Comparison of ENCODE assay signal across 7 cellular contexts in genomic region chr10:101066890-101067355, GRCh38. TPM values are rescaled to one million over a fixed set of nuclear protein-coding genes. Genes with fewer than 3 reads are reported as not detected.
DNase-seq lines count a peak whose midpoint lies in the region; ATAC-seq and TF ChIP-seq lines count a peak whose summit lies in the region.

No MANE protein-coding gene starts in this region.

- in situ Hi-C loops in gastrocnemius medialis (cut with MboI; ENCODE audit: low sequenced_read_pairs in 4 of 4) = no loop called here

- no peaks in the 10 kb centered on the region for H3K9me3 ChIP-seq in HEK293 (ENCODE audit: control insufficient read depth, insufficient read depth, low read depth, low read length)
- H3K9me3 ChIP-seq in gastrocnemius medialis = no peaks in the 10 kb centered on the region

- peak; percentile 48 for DNase-seq in Right ventricle myocardium superior
- DNase-seq in gastrocnemius medialis = no peak
- no peak for DNase-seq in OCI-M1 (lab: John Stamatoyannopoulos, UW)

- ATAC-seq in SK-N-SH treated with all-trans-retinoic acid at 6 μM for 48 hours (peak; percentile 49), Right ventricle myocardium superior (ENCODE audit: poor library complexity) (peak; percentile 5), gastrocnemius medialis (no peak), GM18505 (IDR thresholded peaks at IDR 0.05; ENCODE audit: unreplicated experiment) (no peak), GM18511 (IDR thresholded peaks at IDR 0.05; ENCODE audit: unreplicated experiment) (no peak)

- intact Hi-C loops in Right ventricle myocardium superior (cut with DNase I) = no loop called here
- intact Hi-C loops in gastrocnemius medialis (cut with DNase I; ENCODE audit: low total_unique reads) = loop anchor here (1.0 to 5.0 kb wide), 2 partner anchors 26 to 35 kb away; partner anchors contain the start of genes PDZD7 and SFXN3

- H3K27ac ChIP-seq in HEK293 (ENCODE audit: extremely low read depth, low read depth, low read length) (peak overlapping the region; percentile 78), gastrocnemius medialis (peak overlapping the region; percentile 50 to 77 (median 68))

- H3K36me3 ChIP-seq in HEK293 (ENCODE audit: control insufficient read depth in 2 of 2, insufficient read depth in 1 of 2, low read length in 2 of 2) (no peaks in the 10 kb centered on the region), gastrocnemius medialis (no peaks in the 10 kb centered on the region)

- POLR2A ChIA-PET in HEK293 (lab: Yijun Ruan, JAX) = interaction anchor here (1.3 to 2.1 kb wide), 5 partner anchors 9 to 75 kb away, joined by 4 to 25 read pairs (median 6); no protein-coding TSS in a partner anchor

- peaks cover 18% of the 10 kb centered on the region for H3K4me1 ChIP-seq in HEK293 (ENCODE audit: control insufficient read depth, insufficient read depth, low read length)
- peaks cover 43 to 45% of the 10 kb centered on the region in 2 donors for H3K4me1 ChIP-seq in gastrocnemius medialis

- H3K4me3 ChIP-seq in HEK293 (ENCODE audit: low read depth, low read length) (peak overlapping the region; percentile 49), gastrocnemius medialis (peak overlapping the region; percentile 44 to 67 (median 57))

- CTCF ChIA-PET in HEK293 (lab: Yijun Ruan, JAX) = interaction anchor here (0.6 to 6.2 kb wide), 17 partner anchors 8 to 75 kb away, joined by 3 to 61 read pairs (median 5); no protein-coding TSS in a partner anchor

- TF ChIP-seq CTCF in HEK293 (tag by site-specific recombination; IDR thresholded peaks at IDR 0.05) (no peak), gastrocnemius medialis (IDR thresholded peaks at IDR 0.05 in 4 of 5, conservative IDR thresholded peaks at IDR 0.05 in 1 of 5) (no peak)

- TF ChIP-seq POLR2A in gastrocnemius medialis (IDR thresholded peaks at IDR 0.05) (no peak), GM18505 (IDR thresholded peaks at IDR 0.05; ENCODE audit: borderline replicate concordance, extremely low read depth, insufficient read depth, insufficient read length) (no peak)

- peaks cover 14 to 23% (median 18%) of the 10 kb centered on the region in 3 donors for H3K27me3 ChIP-seq in gastrocnemius medialis

TF ChIP-seq in HEK293, 187 proteins besides CTCF, POLR2A, EP300 and RAD21:
- TF ChIP-seq PRDM1 (tag by site-specific recombination; IDR thresholded peaks at IDR 0.05) (no peak), ZNF76 (tag by site-specific recombination; IDR thresholded peaks at IDR 0.05; ENCODE audit: borderline replicate concordance, low read depth) (0 out of 2 replicates have a peak, but pooled peaks have one; percentile 3), ZNF398 (tag by site-specific recombination; IDR thresholded peaks at IDR 0.05) (peak; percentile 32; the same call in 1 of the 2 replicates), ZNF488 (tag by site-specific recombination; IDR thresholded peaks at IDR 0.05) (no peak), ZNF239 (tag by site-specific recombination; IDR thresholded peaks at IDR 0.05) (0 out of 2 replicates have a peak, but pooled peaks have one; percentile 3)

TF ChIP-seq in SK-N-SH treated with all-trans-retinoic acid at 6 μM for 48 hours, 23 proteins besides CTCF, POLR2A, EP300 and RAD21:
- TF ChIP-seq CSDC2 (CRISPR knock-in tag; IDR thresholded peaks at IDR 0.05) (no peak), OSR1 (CRISPR knock-in tag; IDR thresholded peaks at IDR 0.05) (no peak), GLIS3 (CRISPR knock-in tag; IDR thresholded peaks at IDR 0.05) (no peak), TOX (CRISPR knock-in tag; IDR thresholded peaks at IDR 0.05; ENCODE audit: borderline replicate concordance) (no peak), ESRRG (CRISPR knock-in tag; IDR thresholded peaks at IDR 0.05) (no peak), ARNTL (CRISPR knock-in tag; IDR thresholded peaks at IDR 0.05; ENCODE audit: borderline replicate concordance, low read depth) (no peak), CREB5 (CRISPR knock-in tag; IDR thresholded peaks at IDR 0.05; ENCODE audit: low read depth) (no peak), BACH2 (CRISPR knock-in tag; IDR thresholded peaks at IDR 0.05; ENCODE audit: borderline replicate concordance) (no peak), PPARA (CRISPR knock-in tag; IDR thresholded peaks at IDR 0.05; ENCODE audit: borderline replicate concordance) (no peak), ZC3H10 (CRISPR knock-in tag; IDR thresholded peaks at IDR 0.05) (no peak), ZFP3 (CRISPR knock-in tag; IDR thresholded peaks at IDR 0.05) (no peak), POU6F1 (CRISPR knock-in tag; IDR thresholded peaks at IDR 0.05; ENCODE audit: borderline replicate concordance, low read depth) (no peak), RARB (CRISPR knock-in tag; IDR thresholded peaks at IDR 0.05) (no peak)

RNA-seq across cellular contexts. Expression of gene KAZALD1, which starts 5.1 kb away (rescaled TPM):
- total RNA-seq in Right ventricle myocardium superior (5.0 TPM), gastrocnemius medialis (1 to 10 TPM; 1.7 to 3.6 (median 2.2) TPM)

RNA-seq across cellular contexts. Expression of gene SFXN3, which starts 35.9 kb away (rescaled TPM):
- 11.4 TPM for total RNA-seq in Right ventricle myocardium superior
- total RNA-seq in gastrocnemius medialis = 1 to 10 TPM; 4.2 to 9.5 (median 7.0) TPM

RNA-seq across cellular contexts. Expression of gene PDZD7, which starts 36.0 kb away (rescaled TPM):
- total RNA-seq in Right ventricle myocardium superior (0.38 TPM), gastrocnemius medialis (under 1 TPM in 1 of 4 donors, not detected in 3; 0.11 TPM)

Comparison
In these comparisons a context has a peak if more than half of its experiments do, and no peak if none do; other contexts are left out.
1. ATAC-seq: peak in SK-N-SH treated with all-trans-retinoic acid at 6 μM for 48 hours (single experiment) and Right ventricle myocardium superior (single experiment); none in gastrocnemius medialis (0 of 2), GM18505 (single experiment) and GM18511 (single experiment).